In the genomic region with DNA sequence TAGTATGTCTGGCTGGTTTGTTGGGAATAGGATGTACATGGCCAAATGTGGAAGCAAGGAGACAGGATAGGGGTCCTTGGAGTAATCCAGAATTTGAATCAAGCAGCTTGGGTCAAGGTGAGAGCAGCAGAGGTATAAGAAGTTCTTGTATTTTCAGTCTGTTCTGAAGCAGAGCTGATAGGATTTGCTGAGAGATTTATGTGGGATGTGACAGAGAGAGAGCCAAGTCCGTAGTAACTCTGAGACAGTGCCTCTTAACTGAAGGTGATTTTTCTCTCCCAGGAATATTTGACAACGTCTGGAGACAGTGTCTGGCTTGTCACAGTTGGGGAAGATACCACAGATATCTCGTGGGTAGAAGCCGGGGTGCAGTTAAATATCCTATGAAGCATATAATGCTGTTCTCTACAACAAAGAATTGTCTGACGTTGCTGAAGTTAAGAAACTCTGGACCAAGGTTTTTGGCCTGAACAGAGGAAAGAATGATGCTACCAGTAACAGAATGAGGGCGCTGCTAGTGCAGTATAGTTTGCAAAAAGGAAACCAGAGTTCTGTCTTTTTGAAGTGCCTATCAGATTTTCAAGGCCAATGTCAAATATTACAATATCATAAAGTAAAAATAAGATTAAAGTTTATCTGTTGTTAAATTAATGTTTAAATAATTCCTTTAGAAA, we compare ENCODE assay signal across 1 cellular context.
TF ChIP-seq lines count a peak whose summit lies in the region.

No MANE protein-coding gene starts in this region.

TF ChIP-seq in GM23338, 12 proteins besides CTCF, POLR2A, EP300 and RAD21 (continued from another document):
- TF ChIP-seq, protein P1, sequence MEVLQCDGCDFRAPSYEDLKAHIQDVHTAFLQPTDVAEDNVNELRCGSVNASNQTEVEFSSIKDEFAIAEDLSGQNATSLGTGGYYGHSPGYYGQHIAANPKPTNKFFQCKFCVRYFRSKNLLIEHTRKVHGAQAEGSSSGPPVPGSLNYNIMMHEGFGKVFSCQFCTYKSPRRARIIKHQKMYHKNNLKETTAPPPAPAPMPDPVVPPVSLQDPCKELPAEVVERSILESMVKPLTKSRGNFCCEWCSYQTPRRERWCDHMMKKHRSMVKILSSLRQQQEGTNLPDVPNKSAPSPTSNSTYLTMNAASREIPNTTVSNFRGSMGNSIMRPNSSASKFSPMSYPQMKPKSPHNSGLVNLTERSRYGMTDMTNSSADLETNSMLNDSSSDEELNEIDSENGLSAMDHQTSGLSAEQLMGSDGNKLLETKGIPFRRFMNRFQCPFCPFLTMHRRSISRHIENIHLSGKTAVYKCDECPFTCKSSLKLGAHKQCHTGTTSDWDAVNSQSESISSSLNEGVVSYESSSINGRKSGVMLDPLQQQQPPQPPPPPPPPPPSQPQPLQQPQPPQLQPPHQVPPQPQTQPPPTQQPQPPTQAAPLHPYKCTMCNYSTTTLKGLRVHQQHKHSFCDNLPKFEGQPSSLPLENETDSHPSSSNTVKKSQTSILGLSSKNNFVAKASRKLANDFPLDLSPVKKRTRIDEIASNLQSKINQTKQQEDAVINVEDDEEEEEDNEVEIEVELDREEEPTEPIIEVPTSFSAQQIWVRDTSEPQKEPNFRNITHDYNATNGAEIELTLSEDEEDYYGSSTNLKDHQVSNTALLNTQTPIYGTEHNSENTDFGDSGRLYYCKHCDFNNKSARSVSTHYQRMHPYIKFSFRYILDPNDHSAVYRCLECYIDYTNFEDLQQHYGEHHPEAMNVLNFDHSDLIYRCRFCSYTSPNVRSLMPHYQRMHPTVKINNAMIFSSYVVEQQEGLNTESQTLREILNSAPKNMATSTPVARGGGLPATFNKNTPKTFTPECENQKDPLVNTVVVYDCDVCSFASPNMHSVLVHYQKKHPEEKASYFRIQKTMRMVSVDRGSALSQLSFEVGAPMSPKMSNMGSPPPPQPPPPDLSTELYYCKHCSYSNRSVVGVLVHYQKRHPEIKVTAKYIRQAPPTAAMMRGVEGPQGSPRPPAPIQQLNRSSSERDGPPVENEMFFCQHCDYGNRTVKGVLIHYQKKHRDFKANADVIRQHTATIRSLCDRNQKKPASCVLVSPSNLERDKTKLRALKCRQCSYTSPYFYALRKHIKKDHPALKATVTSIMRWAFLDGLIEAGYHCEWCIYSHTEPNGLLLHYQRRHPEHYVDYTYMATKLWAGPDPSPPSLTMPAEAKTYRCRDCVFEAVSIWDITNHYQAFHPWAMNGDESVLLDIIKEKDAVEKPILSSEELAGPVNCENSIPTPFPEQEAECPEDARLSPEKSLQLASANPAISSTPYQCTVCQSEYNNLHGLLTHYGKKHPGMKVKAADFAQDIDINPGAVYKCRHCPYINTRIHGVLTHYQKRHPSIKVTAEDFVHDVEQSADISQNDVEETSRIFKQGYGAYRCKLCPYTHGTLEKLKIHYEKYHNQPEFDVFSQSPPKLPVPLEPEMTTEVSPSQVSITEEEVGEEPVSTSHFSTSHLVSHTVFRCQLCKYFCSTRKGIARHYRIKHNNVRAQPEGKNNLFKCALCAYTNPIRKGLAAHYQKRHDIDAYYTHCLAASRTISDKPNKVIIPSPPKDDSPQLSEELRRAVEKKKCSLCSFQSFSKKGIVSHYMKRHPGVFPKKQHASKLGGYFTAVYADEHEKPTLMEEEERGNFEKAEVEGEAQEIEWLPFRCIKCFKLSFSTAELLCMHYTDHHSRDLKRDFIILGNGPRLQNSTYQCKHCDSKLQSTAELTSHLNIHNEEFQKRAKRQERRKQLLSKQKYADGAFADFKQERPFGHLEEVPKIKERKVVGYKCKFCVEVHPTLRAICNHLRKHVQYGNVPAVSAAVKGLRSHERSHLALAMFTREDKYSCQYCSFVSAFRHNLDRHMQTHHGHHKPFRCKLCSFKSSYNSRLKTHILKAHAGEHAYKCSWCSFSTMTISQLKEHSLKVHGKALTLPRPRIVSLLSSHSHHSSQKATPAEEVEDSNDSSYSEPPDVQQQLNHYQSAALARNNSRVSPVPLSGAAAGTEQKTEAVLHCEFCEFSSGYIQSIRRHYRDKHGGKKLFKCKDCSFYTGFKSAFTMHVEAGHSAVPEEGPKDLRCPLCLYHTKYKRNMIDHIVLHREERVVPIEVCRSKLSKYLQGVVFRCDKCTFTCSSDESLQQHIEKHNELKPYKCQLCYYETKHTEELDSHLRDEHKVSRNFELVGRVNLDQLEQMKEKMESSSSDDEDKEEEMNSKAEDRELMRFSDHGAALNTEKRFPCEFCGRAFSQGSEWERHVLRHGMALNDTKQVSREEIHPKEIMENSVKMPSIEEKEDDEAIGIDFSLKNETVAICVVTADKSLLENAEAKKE (CRISPR knock-in tag; IDR thresholded peaks at IDR 0.05) = no peak
- TF ChIP-seq ZNF114 (CRISPR knock-in tag; IDR thresholded peaks at IDR 0.05) = no peak
- TF ChIP-seq POLR2AphosphoS5 (IDR thresholded peaks at IDR 0.05; ENCODE audit: low read depth) = no peak
- no peak for TF ChIP-seq JUNB (IDR thresholded peaks at IDR 0.05; ENCODE audit: unreplicated experiment)
- TF ChIP-seq STAT1 (IDR thresholded peaks at IDR 0.05; ENCODE audit: unreplicated experiment) = no peak
- TF ChIP-seq NANOG (IDR thresholded peaks at IDR 0.05; ENCODE audit: borderline replicate concordance) = no peak
- TF ChIP-seq CREB1 (CRISPR knock-in tag; IDR thresholded peaks at IDR 0.05; ENCODE audit: low read depth) = no peak
- TF ChIP-seq EZH2phosphoT487 (IDR thresholded peaks at IDR 0.05; ENCODE audit: unreplicated experiment) = no peak
